ENCODE assay signal across 8 cellular contexts in the genomic region with DNA sequence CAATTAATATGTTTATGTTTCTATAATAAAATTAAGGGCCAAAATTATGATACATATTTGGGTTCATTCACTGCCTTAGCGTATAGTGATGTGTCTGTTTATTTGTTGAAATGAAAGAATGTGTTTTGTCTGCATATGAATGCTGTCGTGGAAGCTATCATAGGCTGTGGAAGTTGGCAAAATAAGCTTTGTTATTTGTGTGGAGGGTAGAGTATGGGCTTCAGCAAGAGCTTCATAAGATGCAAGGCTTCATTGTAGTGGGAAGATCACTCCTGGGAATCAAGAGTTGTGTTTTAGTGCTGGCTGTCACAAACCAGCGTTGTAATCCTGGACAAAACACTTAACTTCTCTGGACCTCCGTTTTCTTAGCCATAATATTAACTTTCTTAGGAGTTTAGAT. TPM values are rescaled to one million over a fixed set of nuclear protein-coding genes. Genes with fewer than 3 reads are reported as not detected.
DNase-seq lines count a peak whose midpoint lies in the region; ATAC-seq lines count a peak whose summit lies in the region.

No MANE protein-coding gene starts in this region.

- peak; percentile 5 for DNase-seq in EL
- peak; percentile 59 for DNase-seq in OCI-M1 (lab: John Stamatoyannopoulos, UW)
- no peak for DNase-seq in epithelial cell of prostate (ENCODE audit: low read depth, low spot score)
- no peak for DNase-seq in trophoblast cell
- no peak for DNase-seq in HK-2 (ENCODE audit: unreplicated experiment)
- no peak for DNase-seq in SKM-1 treated with dmso at 0.1 percent for 144 hours (lab: John Stamatoyannopoulos, UW; ENCODE audit: unreplicated experiment)
- no peak for DNase-seq in ACHN

- H3K4ac ChIP-seq in trophoblast cell (ENCODE audit: low read depth, low read length): no peak overlapping the region

- H2BK120ac ChIP-seq in trophoblast cell (ENCODE audit: insufficient read depth, low read length, poor library complexity): no peak overlapping the region

- no peaks in the 10 kb centered on the region for H3K36me3 ChIP-seq in trophoblast cell (ENCODE audit: control insufficient read depth in 1 of 2, insufficient read depth in 2 of 2, low read length in 2 of 2)

- H3K23ac ChIP-seq in trophoblast cell (ENCODE audit: low read length): no peak overlapping the region

- no peaks in the 10 kb centered on the region for H3K9me3 ChIP-seq in trophoblast cell (ENCODE audit: insufficient read depth, low read depth, low read length)

- WGBS in trophoblast cell (ENCODE audit: extremely low coverage, insufficient coverage, insufficient read length): no CpG with 5 or more reads among the region's 4 CpGs

- no peak overlapping the region for H2BK5ac ChIP-seq in trophoblast cell (ENCODE audit: low read depth, low read length, poor library complexity)

- H3K18ac ChIP-seq in trophoblast cell (ENCODE audit: low read length): no peak overlapping the region

- peaks cover 2 to 3% of the 10 kb centered on the region in 2 experiments for H3K4me1 ChIP-seq in trophoblast cell (ENCODE audit: control insufficient read depth in 1 of 2, insufficient read depth in 2 of 2, low read length in 2 of 2)

- peaks cover 6% of the 10 kb centered on the region for H3K79me1 ChIP-seq in trophoblast cell (ENCODE audit: low read length)

- ATAC-seq in HG02840 (IDR thresholded peaks at IDR 0.05; ENCODE audit: low FRiP score, unreplicated experiment): no peak

- H4K91ac ChIP-seq in trophoblast cell (ENCODE audit: low read depth, low read length): no peak overlapping the region

- no peak overlapping the region for H4K12ac ChIP-seq in trophoblast cell (ENCODE audit: low read depth, low read length)

- H3K27me3 ChIP-seq in trophoblast cell (ENCODE audit: insufficient read depth, low read length): no peaks in the 10 kb centered on the region

- in situ Hi-C loops in ACHN (cut with HindIII; ENCODE audit: low pct_ligation_motif_present, low pct_unique_long_range_greater_than_20kb, low sequenced_read_pairs): no loop called here

- no peak overlapping the region for H2BK12ac ChIP-seq in trophoblast cell (ENCODE audit: low read length)

- no peak overlapping the region for H3K4me3 ChIP-seq in trophoblast cell (ENCODE audit: low read depth, low read length)

- no peak overlapping the region for H2AFZ ChIP-seq in trophoblast cell (ENCODE audit: insufficient read depth, low read length, poor library complexity)

- H3K14ac ChIP-seq in trophoblast cell (ENCODE audit: low read length): no peak overlapping the region

- no peak overlapping the region for H2AK5ac ChIP-seq in trophoblast cell (ENCODE audit: low read length)

- H4K8ac ChIP-seq in trophoblast cell (ENCODE audit: low read depth, low read length): no peak overlapping the region

- no peak overlapping the region for H3K9ac ChIP-seq in trophoblast cell (ENCODE audit: low read length)

- H3K79me2 ChIP-seq in trophoblast cell (ENCODE audit: control insufficient read depth, insufficient read depth, low read length, poor library complexity): peaks cover 11% of the 10 kb centered on the region

- H3K27ac ChIP-seq in epithelial cell of prostate (peak overlapping the region; percentile 79), trophoblast cell (ENCODE audit: low read depth, low read length) (no peak overlapping the region)

- peak overlapping the region; percentile 40 for H3K4me2 ChIP-seq in trophoblast cell (ENCODE audit: low read length)

RNA-seq across cellular contexts. Expression of a gene that starts 2.5 kb away (rescaled TPM):
- polyA plus RNA-seq in trophoblast cell (2013): 31.0 and 33.1 TPM in 2 replicates

RNA-seq across cellular contexts. Expression of a gene that starts 51.5 kb away (rescaled TPM):
- polyA plus RNA-seq in trophoblast cell (2013): 15.1 and 17.4 TPM in 2 replicates

Comparison
In these comparisons a context has a peak if more than half of its experiments do, and no peak if none do; other contexts are left out.
1. DNase-seq: peak in EL (single experiment) and OCI-M1 (single experiment); none in epithelial cell of prostate (single experiment), trophoblast cell (0 of 2), HK-2 (single experiment), SKM-1 treated with dmso at 0.1 percent for 144 hours (single experiment) and ACHN (single experiment).